20 cellular contexts compared by ENCODE assay signal in genomic region chrX:17511556-17511955, GRCh38.
DNase-seq lines count a peak whose midpoint lies in the region; ATAC-seq and TF ChIP-seq lines count a peak whose summit lies in the region.
"Had no signal": no experiment of that assay in that cellular context is flagged by ENCODE, and none has a peak within 500 bp of the region (broad histone marks: within the 10 kb centered on the region; RNA-seq: fewer than 3 reads in every experiment).

No MANE protein-coding gene starts in this region.

- ATAC-seq in foreskin keratinocyte = no peak
- ATAC-seq: T-cell had no signal

- peak overlapping the region; percentile 74 for H3K27ac Mint-ChIP-seq in nephron progenitor cell
- H3K27ac Mint-ChIP-seq: T-cell had no signal

- no peak for TF ChIP-seq CTCF in nephron progenitor cell (IDR thresholded peaks at IDR 0.05)
- TF ChIP-seq CTCF in foreskin keratinocyte (conservative IDR thresholded peaks at IDR 0.05) = no peak

- H3K4me1 Mint-ChIP-seq in nephron progenitor cell = peaks cover 34% of the 10 kb centered on the region
- H3K4me1 Mint-ChIP-seq: T-cell had no signal

- no peak overlapping the region for H3K4me3 Mint-ChIP-seq in nephron progenitor cell
- H3K4me3 Mint-ChIP-seq: T-cell had no signal

- H3K27ac ChIP-seq in foreskin keratinocyte = no peak overlapping the region
- H3K27ac ChIP-seq: KMS-11 had no signal

- intact Hi-C loops in cardiac septum (cut with DNase I) = no loop called here

- H3K4me1 ChIP-seq in foreskin keratinocyte = no peaks in the 10 kb centered on the region
- H3K4me1 ChIP-seq: BE2C had no signal

- H3K27me3 Mint-ChIP-seq in nephron progenitor cell (ENCODE audit: low read depth, poor library complexity) = no peaks in the 10 kb centered on the region

- DNase-seq in AG08395 (ENCODE audit: low spot score) (peak; percentile 25), H4 (ENCODE audit: low spot score) (peak; percentile 7), RPMI7951 (ENCODE audit: low read depth) (peak; percentile 58), nephron progenitor cell (no peak), cardiac septum (ENCODE audit: low spot score) (no peak), foreskin keratinocyte (no peak), medulla oblongata (ENCODE audit: extremely low spot score) (no peak)
- DNase-seq: 8988T; BE2C; DMS79 treated with DMSO at 0.1 percent for 48 hours; HCEC 1CT; MV-4-11; NCI-H1105 treated with DMSO at 0.1 percent for 48 hours; NCI-H2029 treated with DMSO at 0.1 percent for 48 hours; NCI-H226; NCI-H510A treated with DMSO at 0.1 percent for 48 hours; NCI-H774; NK-92 treated with Interleukin-12 subunit alpha and Interleukin-12 subunit beta, amount 100 ng/mL, for 24 hours; T-cell had no signal

- peaks cover 28% of the 10 kb centered on the region for H3K36me3 Mint-ChIP-seq in nephron progenitor cell (ENCODE audit: low read depth)
- H3K36me3 Mint-ChIP-seq: T-cell had no signal

- H3K27me3 ChIP-seq in foreskin keratinocyte = no peaks in the 10 kb centered on the region
- H3K27me3 ChIP-seq: BE2C had no signal

- H3K9me3 Mint-ChIP-seq in nephron progenitor cell = peaks cover 28% of the 10 kb centered on the region

Comparison
In these comparisons a context has a peak if more than half of its experiments do, and no peak if none do; other contexts are left out.
1. DNase-seq: peak in AG08395 (single experiment), H4 (single experiment) and RPMI7951 (single experiment); none in nephron progenitor cell (single experiment), cardiac septum (single experiment), foreskin keratinocyte (0 of 2) and medulla oblongata (single experiment).